Comparison of ENCODE assay signal across 9 cellular contexts in the genomic region with DNA sequence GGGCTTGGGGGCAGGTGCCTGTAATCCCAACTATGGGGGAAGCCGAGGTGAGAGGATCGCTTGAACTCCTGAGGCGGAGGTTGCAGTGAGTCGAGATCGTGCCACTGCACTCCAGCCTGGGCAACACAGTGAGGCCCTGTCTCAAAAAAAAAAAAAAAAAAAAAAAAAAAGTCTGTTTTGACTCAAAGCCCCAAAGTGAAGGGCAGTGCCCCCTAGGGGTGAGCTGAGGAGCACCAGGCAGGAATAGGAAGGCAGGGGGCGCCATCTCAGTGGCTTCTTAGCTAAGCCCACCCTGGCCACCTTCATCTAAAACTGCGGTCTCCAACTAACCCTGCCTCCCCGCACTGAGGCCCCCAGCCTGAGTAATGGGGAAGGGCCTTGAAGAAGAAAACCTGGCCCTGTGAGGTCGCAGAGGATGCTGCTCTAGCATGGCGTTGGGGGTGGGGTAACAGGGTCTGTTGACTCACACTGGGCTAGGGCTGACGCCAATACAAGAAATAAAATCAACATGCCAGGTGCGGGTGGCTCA. TPM values are rescaled to one million over a fixed set of nuclear protein-coding genes. Genes with fewer than 3 reads are reported as not detected.
DNase-seq lines count a peak whose midpoint lies in the region; ATAC-seq and TF ChIP-seq lines count a peak whose summit lies in the region.
"Had no signal": no experiment of that assay in that cellular context is flagged by ENCODE, and none has a peak within 500 bp of the region (broad histone marks: within the 10 kb centered on the region; RNA-seq: fewer than 3 reads in every experiment).

No MANE protein-coding gene starts in this region.

- H3K4me1 Mint-ChIP-seq in immature natural killer cell, result peaks cover 0 to 3% of the 10 kb centered on the region in 2 donors
- peaks cover 19% of the 10 kb centered on the region for H3K4me1 Mint-ChIP-seq in type B pancreatic cell (ENCODE audit: unreplicated experiment)

- H3K36me3 Mint-ChIP-seq in immature natural killer cell, result no peaks in the 10 kb centered on the region
- no peaks in the 10 kb centered on the region for H3K36me3 Mint-ChIP-seq in type B pancreatic cell

- no peak for TF ChIP-seq POLR2A in GM18505 (IDR thresholded peaks at IDR 0.05; ENCODE audit: borderline replicate concordance, extremely low read depth, insufficient read depth, insufficient read length)

- TF ChIP-seq CTCF in type B pancreatic cell (conservative IDR thresholded peaks at IDR 0.05), result peak; percentile 77
- TF ChIP-seq CTCF in RWPE1 (conservative IDR thresholded peaks at IDR 0.05; ENCODE audit: low read depth), result no peak; the same call in 1 of the 2 replicates

- H3K4me3 Mint-ChIP-seq in immature natural killer cell, result no peak overlapping the region
- no peak overlapping the region for H3K4me3 Mint-ChIP-seq in type B pancreatic cell

- H3K9me3 Mint-ChIP-seq in immature natural killer cell (no peaks in the 10 kb centered on the region), type B pancreatic cell (no peaks in the 10 kb centered on the region)

- peak; percentile 66 for DNase-seq in DMS53 (lab: John Stamatoyannopoulos, UW)
- DNase-seq in DMS53 treated with DMSO at 0.1 percent for 48 hours (lab: John Stamatoyannopoulos, UW; ENCODE audit: unreplicated experiment), result no peak
- peak; percentile 53 for DNase-seq in NCI-H2029 (lab: John Stamatoyannopoulos, UW)
- DNase-seq in activated T-helper 9 cell treated with anti-CD3 and anti-CD28 coated beads, Interleukin-2, amount 50 U/mL, for 16 hours (ENCODE audit: low read depth), result peak; percentile 18
- DNase-seq in immature natural killer cell, result peak; percentile 39 to 45 (median 40)
- DNase-seq in type B pancreatic cell (ENCODE audit: extremely low spot score, unreplicated experiment), result no peak
- no peak for DNase-seq in RWPE1 (ENCODE audit: low spot score)

- H3K27me3 Mint-ChIP-seq in immature natural killer cell (ENCODE audit: low read depth in 3 of 3) (peaks cover 0 to 6% (median 0%) of the 10 kb centered on the region in 3 donors), type B pancreatic cell (no peaks in the 10 kb centered on the region)

- H3K27ac ChIP-seq in RWPE1, result no peak overlapping the region
- H3K27ac ChIP-seq: BLaER1 had no signal

- CTCF ChIA-PET in RWPE1 (lab: Yijun Ruan, JAX), result interaction anchor here (0.6 to 0.7 kb wide), 3 partner anchors 9 to 44 kb away, joined by 3 to 8 read pairs (median 3); no protein-coding TSS in a partner anchor

- POLR2A ChIA-PET in RWPE1 (lab: Yijun Ruan, JAX; ENCODE audit: low non-redundant PET), result no interaction called here

- ATAC-seq in GM18505 (IDR thresholded peaks at IDR 0.05; ENCODE audit: unreplicated experiment), result no peak

- H3K27ac Mint-ChIP-seq in immature natural killer cell (no peak overlapping the region), type B pancreatic cell (no peak overlapping the region)

RNA-seq across cellular contexts. Expression of gene PODXL, which starts 9.8 kb away (rescaled TPM):
- under 1 TPM in 2 of 3 donors, not detected in 1; 0.10 to 0.56 TPM for polyA plus RNA-seq in immature natural killer cell
- 25.5 and 44.1 TPM in 2 replicates for total RNA-seq in type B pancreatic cell (ENCODE audit: low replicate concordance)

Comparison
In these comparisons a context has a peak if more than half of its experiments do, and no peak if none do; other contexts are left out.
1. DNase-seq: peak in DMS53 (single experiment), NCI-H2029 (single experiment), activated T-helper 9 cell treated with anti-CD3 and anti-CD28 coated beads, Interleukin-2, amount 50 U/mL, for 16 hours (single experiment) and immature natural killer cell (3 of 3); none in DMS53 treated with DMSO at 0.1 percent for 48 hours (single experiment), type B pancreatic cell (single experiment) and RWPE1 (single experiment).